Comparison of ENCODE assay signal across 18 cellular contexts in the genomic region with DNA sequence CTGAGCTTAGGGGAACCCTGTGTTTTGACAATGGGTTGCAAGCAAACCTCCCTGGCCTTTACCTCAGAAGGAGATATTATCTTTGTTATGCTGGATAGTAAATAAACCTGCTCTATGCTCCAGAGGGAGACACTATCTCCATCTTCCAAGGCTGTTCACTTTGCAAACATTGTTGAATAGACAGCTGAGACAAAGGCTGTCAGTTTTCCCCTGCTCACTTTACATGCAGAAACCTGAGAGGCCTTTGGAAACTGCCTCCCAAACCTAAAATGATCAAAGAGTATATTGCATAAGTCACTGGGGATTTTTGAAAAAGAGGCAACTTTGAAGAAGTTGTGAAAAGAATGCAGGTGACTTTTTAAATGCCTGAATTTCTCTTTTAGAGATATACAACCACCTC.
"Had no signal": no experiment of that assay in that cellular context is flagged by ENCODE, and none has a peak within 500 bp of the region (broad histone marks: within the 10 kb centered on the region; RNA-seq: fewer than 3 reads in every experiment).

No MANE protein-coding gene starts in this region.

- H3K9me3 Mint-ChIP-seq: effector memory CD8-positive, alpha-beta T cell; stimulated activated naive B cell treated with anti-CD40 and anti-IgM and Interleukin-4, amounts not matched to agents 10 μg/mL and 1 μg/mL and 100 μg/mL, for 72 hours; stimulated activated naive CD8-positive, alpha-beta T cell treated with anti-CD3 and anti-CD28 coated beads, Interleukin-15, amount 100 ng/mL, for 72 hours had no signal

- DNase-seq: effector memory CD8-positive, alpha-beta T cell; esophagus squamous epithelium; foreskin fibroblast; glutamatergic neuron; islet precursor cell; mammary epithelial cell; naive thymus-derived CD4-positive, alpha-beta T cell; nephron progenitor cell; psoas muscle; retina; spleen; stimulated activated CD4-positive, alpha-beta T cell treated with anti-CD3 and anti-CD28 coated beads, Interleukin-15, amount 100 ng/mL, for 24 hours; stimulated activated CD4-positive, alpha-beta T cell treated with anti-CD3 and anti-CD28 coated beads, Interleukin-1b, Interleukin-23, amount 100 ng/mL, for 48 hours; stimulated activated CD4-positive, alpha-beta T cell treated with anti-CD3 and anti-CD28 coated beads, Interleukin-4, amount 100 ng/mL, for 24 hours; stimulated activated naive B cell treated with anti-CD40 and anti-IgM and Interleukin-4, amounts not matched to agents 10 μg/mL and 1 μg/mL and 100 μg/mL, for 72 hours; stimulated activated naive CD8-positive, alpha-beta T cell treated with anti-CD3 and anti-CD28 coated beads, Interleukin-15, amount 100 ng/mL, for 72 hours; testis; upper lobe of right lung had no signal

- H3K27ac Mint-ChIP-seq: effector memory CD8-positive, alpha-beta T cell; naive thymus-derived CD4-positive, alpha-beta T cell; nephron progenitor cell; stimulated activated naive B cell treated with anti-CD40 and anti-IgM and Interleukin-4, amounts not matched to agents 10 μg/mL and 1 μg/mL and 100 μg/mL, for 72 hours; stimulated activated naive CD8-positive, alpha-beta T cell treated with anti-CD3 and anti-CD28 coated beads, Interleukin-15, amount 100 ng/mL, for 72 hours had no signal

- H3K36me3 Mint-ChIP-seq: naive thymus-derived CD4-positive, alpha-beta T cell; stimulated activated naive B cell treated with anti-CD40 and anti-IgM and Interleukin-4, amounts not matched to agents 10 μg/mL and 1 μg/mL and 100 μg/mL, for 72 hours had no signal

- H3K4me3 Mint-ChIP-seq: effector memory CD8-positive, alpha-beta T cell; naive thymus-derived CD4-positive, alpha-beta T cell; nephron progenitor cell; stimulated activated naive B cell treated with anti-CD40 and anti-IgM and Interleukin-4, amounts not matched to agents 10 μg/mL and 1 μg/mL and 100 μg/mL, for 72 hours; stimulated activated naive CD8-positive, alpha-beta T cell treated with anti-CD3 and anti-CD28 coated beads, Interleukin-15, amount 100 ng/mL, for 72 hours had no signal

- H3K4me1 Mint-ChIP-seq: nephron progenitor cell; stimulated activated naive CD8-positive, alpha-beta T cell treated with anti-CD3 and anti-CD28 coated beads, Interleukin-15, amount 100 ng/mL, for 72 hours had no signal
